ENCODE assay signal across 27 cellular contexts in the genomic region with DNA sequence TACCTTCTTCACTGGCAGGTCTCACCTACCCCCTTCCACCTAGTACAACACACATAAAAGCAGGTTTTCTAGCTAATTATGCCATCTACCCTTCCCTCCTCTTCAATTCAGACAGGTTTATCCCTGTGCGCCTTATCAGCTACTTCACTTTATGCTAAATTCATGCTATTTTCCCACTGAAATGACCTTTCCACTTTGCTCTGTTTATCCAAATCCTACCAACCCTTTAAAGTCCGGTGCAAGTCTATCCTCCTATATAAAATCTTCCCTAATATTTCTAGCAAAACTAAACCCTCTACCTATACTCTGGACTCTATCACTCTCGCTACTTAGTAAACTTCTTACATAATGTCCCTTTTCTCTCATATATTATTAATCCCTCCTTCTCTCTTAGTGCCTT.
"Had no signal": no experiment of that assay in that cellular context is flagged by ENCODE, and none has a peak within 500 bp of the region (broad histone marks: within the 10 kb centered on the region; RNA-seq: fewer than 3 reads in every experiment).

No MANE protein-coding gene starts in this region.

- H3K27ac ChIP-seq: colonic mucosa, coronary artery, epithelial cell of prostate, esophagus squamous epithelium, foreskin keratinocyte, gastroesophageal sphincter, heart left ventricle, heart right ventricle had no signal

- H3K4me3 ChIP-seq: colonic mucosa, coronary artery, dorsolateral prefrontal cortex, esophagus squamous epithelium, gastrocnemius medialis, gastroesophageal sphincter, heart left ventricle, heart right ventricle had no signal

- ATAC-seq: effector memory CD8-positive, alpha-beta T cell; esophagus mucosa; foreskin keratinocyte; gastrocnemius medialis; gastroesophageal sphincter; heart left ventricle; heart right ventricle had no signal

- H3K4me1 ChIP-seq: foreskin keratinocyte had no signal

- FAIRE-seq: colon, endometrium, endothelial cell of umbilical vein, frontal cortex had no signal

- DNase-seq: colonic mucosa; cortex of kidney; dermis blood vessel endothelial cell; dorsolateral prefrontal cortex; effector CD4-positive, alpha-beta T cell; effector CD8-positive, alpha-beta T cell; effector memory CD4-positive, alpha-beta T cell; effector memory CD8-positive, alpha-beta T cell; endodermal cell; erythroblast; esophagus squamous epithelium; foreskin fibroblast; foreskin keratinocyte; foreskin melanocyte; gastrocnemius medialis; glutamatergic neuron; head of caudate nucleus; heart left ventricle; heart right ventricle had no signal

- H3K9me3 ChIP-seq: colonic mucosa, gastrocnemius medialis, gastroesophageal sphincter had no signal

- H3K36me3 ChIP-seq: colonic mucosa, gastrocnemius medialis, gastroesophageal sphincter, heart left ventricle had no signal

- H3K27me3 ChIP-seq: colonic mucosa, dorsolateral prefrontal cortex, esophagus squamous epithelium, foreskin keratinocyte, gastrocnemius medialis, gastroesophageal sphincter, heart left ventricle, heart right ventricle had no signal
